15 cellular contexts compared by ENCODE assay signal in the genomic region with DNA sequence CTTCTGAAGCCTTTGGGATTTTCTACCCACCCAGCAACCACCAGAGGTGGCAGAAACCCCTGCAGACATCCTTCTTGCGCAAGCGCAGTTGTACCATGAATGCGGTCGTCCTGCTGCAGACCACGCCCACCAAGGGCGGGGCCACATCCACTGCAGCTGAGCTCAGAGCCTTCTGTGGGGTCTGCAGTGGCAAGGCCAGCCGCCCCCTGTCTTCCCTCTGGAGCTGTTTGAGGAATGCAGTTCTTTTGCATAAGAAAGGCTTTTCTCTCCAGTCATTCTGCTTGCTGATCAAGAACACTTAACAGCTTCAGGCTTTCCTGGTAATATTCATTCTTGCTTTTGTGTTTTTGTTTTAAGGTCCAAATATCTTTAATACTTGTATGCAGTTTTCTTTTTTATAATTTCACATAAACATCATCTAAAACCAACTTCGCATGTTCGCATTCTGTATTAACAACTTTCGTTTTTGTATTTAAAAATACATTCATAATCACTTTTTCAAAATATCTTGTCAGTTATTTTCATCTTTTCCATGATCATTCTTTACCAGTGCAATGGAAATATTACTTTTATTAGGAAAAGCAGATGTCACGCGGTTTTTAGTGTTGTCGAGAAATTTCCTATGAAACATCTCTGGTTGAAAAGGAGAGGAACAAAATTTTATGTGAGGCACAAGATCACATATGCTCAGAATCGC.
DNase-seq lines count a peak whose midpoint lies in the region; ATAC-seq and TF ChIP-seq lines count a peak whose summit lies in the region.
"Had no signal": no experiment of that assay in that cellular context is flagged by ENCODE, and none has a peak within 500 bp of the region (broad histone marks: within the 10 kb centered on the region; RNA-seq: fewer than 3 reads in every experiment).

No MANE protein-coding gene starts in this region.

- peak; percentile 79 for DNase-seq in retina
- no peak for DNase-seq in natural killer cell
- DNase-seq in UCSD-AML1 (lab: John Stamatoyannopoulos, UW; ENCODE audit: unreplicated experiment) = no peak
- no peak for DNase-seq in stimulated activated CD4-positive, alpha-beta T cell treated with anti-CD3 and anti-CD28 coated beads, Interleukin-2, amount 100 ng/mL, for 24 hours
- no peak for DNase-seq in activated T-cell treated with anti-CD3 and anti-CD28 coated beads, Interleukin-2, amount 50 U/mL, for 72 hours
- DNase-seq: activated CD4-positive, alpha-beta memory T cell treated with anti-CD3 and anti-CD28 coated beads, Interleukin-2, amount 10 ng/mL, durations not matched to agents 7 days and 5 days; CD8-positive, alpha-beta T cell; GOT3; naive B cell; NCI-H2029 treated with DMSO at 0.1 percent for 48 hours; stimulated activated naive CD4-positive, alpha-beta T cell treated with Interleukin-2 at 50 U/mL for 16 hours had no signal

- peak overlapping the region; percentile 65 for H3K4me3 ChIP-seq in HUES6 (ENCODE audit: low read depth, low read length)
- peak overlapping the region; percentile 49 for H3K4me3 ChIP-seq in ectodermal cell (ENCODE audit: insufficient read depth, low read depth, low read length)
- peak overlapping the region; percentile 62 for H3K4me3 ChIP-seq in iPS-20b (ENCODE audit: low read length)

- H3K9me3 ChIP-seq in HUES6 (ENCODE audit: control insufficient read depth, insufficient read depth, low read depth, low read length) = peaks cover 16% of the 10 kb centered on the region; the same call in 1 of the 2 replicates
- H3K9me3 ChIP-seq in ectodermal cell (ENCODE audit: control insufficient read depth, low read length) = no peaks in the 10 kb centered on the region
- H3K9me3 ChIP-seq in iPS-20b (ENCODE audit: insufficient read depth, low read depth, low read length) = peaks cover 12% of the 10 kb centered on the region; the same call in 1 of the 2 replicates

- ATAC-seq in natural killer cell = no peak
- no peak for ATAC-seq in activated T-cell treated with anti-CD3 and anti-CD28 coated beads, Interleukin-2, amount 50 U/mL, for 72 hours (replicated peaks in 1 of 2)
- ATAC-seq: CD8-positive, alpha-beta T cell had no signal

- no peaks in the 10 kb centered on the region for H3K27me3 ChIP-seq in HUES6 (ENCODE audit: control insufficient read depth, insufficient read depth, low read length)
- H3K27me3 ChIP-seq in ectodermal cell (ENCODE audit: control insufficient read depth, insufficient read depth, low read length, poor library complexity, severe bottlenecking) = no peaks in the 10 kb centered on the region
- no peaks in the 10 kb centered on the region for H3K27me3 ChIP-seq in iPS-20b (ENCODE audit: insufficient read depth, low read length)

- H3K27me3 Mint-ChIP-seq in natural killer cell (ENCODE audit: low read depth in 2 of 2) = no peaks in the 10 kb centered on the region
- no peaks in the 10 kb centered on the region for H3K27me3 Mint-ChIP-seq in activated T-cell treated with anti-CD3 and anti-CD28 coated beads, Interleukin-2, amount 50 U/mL, for 72 hours (ENCODE audit: low read depth)
- H3K27me3 Mint-ChIP-seq: activated CD4-positive, alpha-beta memory T cell treated with anti-CD3 and anti-CD28 coated beads, Interleukin-2, amount 10 ng/mL, durations not matched to agents 7 days and 5 days had no signal

- no peak overlapping the region for H3K27ac Mint-ChIP-seq in natural killer cell
- no peak overlapping the region for H3K27ac Mint-ChIP-seq in activated T-cell treated with anti-CD3 and anti-CD28 coated beads, Interleukin-2, amount 50 U/mL, for 72 hours
- H3K27ac Mint-ChIP-seq: activated CD4-positive, alpha-beta memory T cell treated with anti-CD3 and anti-CD28 coated beads, Interleukin-2, amount 10 ng/mL, durations not matched to agents 7 days and 5 days; activated naive CD4-positive, alpha-beta T cell treated with anti-CD3 and anti-CD28 coated beads, Interleukin-2, amount 50 U/mL, for 24 hours; CD8-positive, alpha-beta T cell had no signal

- peak overlapping the region; percentile 98 for H3K27ac ChIP-seq in HUES6 (ENCODE audit: low read depth, low read length)
- peak overlapping the region; percentile 56 for H3K27ac ChIP-seq in ectodermal cell (ENCODE audit: insufficient read depth, low read depth, low read length, poor library complexity, severe bottlenecking)
- H3K27ac ChIP-seq in iPS-20b (ENCODE audit: low read length) = peak overlapping the region; percentile 54

- peaks cover 9 to 12% of the 10 kb centered on the region in 2 donors for H3K9me3 Mint-ChIP-seq in natural killer cell
- H3K9me3 Mint-ChIP-seq in activated T-cell treated with anti-CD3 and anti-CD28 coated beads, Interleukin-2, amount 50 U/mL, for 72 hours = no peaks in the 10 kb centered on the region

- intact Hi-C loops in natural killer cell (cut with micrococcal nuclease) = no loop called here

- H3K4me1 Mint-ChIP-seq in natural killer cell = no peaks in the 10 kb centered on the region
- no peaks in the 10 kb centered on the region for H3K4me1 Mint-ChIP-seq in activated T-cell treated with anti-CD3 and anti-CD28 coated beads, Interleukin-2, amount 50 U/mL, for 72 hours (ENCODE audit: low read depth)
- H3K4me1 Mint-ChIP-seq: activated CD4-positive, alpha-beta memory T cell treated with anti-CD3 and anti-CD28 coated beads, Interleukin-2, amount 10 ng/mL, durations not matched to agents 7 days and 5 days; activated naive CD4-positive, alpha-beta T cell treated with anti-CD3 and anti-CD28 coated beads, Interleukin-2, amount 50 U/mL, for 24 hours; naive B cell had no signal

- H3K4me3 Mint-ChIP-seq in natural killer cell = no peak overlapping the region
- no peak overlapping the region for H3K4me3 Mint-ChIP-seq in activated T-cell treated with anti-CD3 and anti-CD28 coated beads, Interleukin-2, amount 50 U/mL, for 72 hours
- H3K4me3 Mint-ChIP-seq: activated CD4-positive, alpha-beta memory T cell treated with anti-CD3 and anti-CD28 coated beads, Interleukin-2, amount 10 ng/mL, durations not matched to agents 7 days and 5 days; activated naive CD4-positive, alpha-beta T cell treated with anti-CD3 and anti-CD28 coated beads, Interleukin-2, amount 50 U/mL, for 24 hours; CD8-positive, alpha-beta T cell; naive B cell had no signal

- TF ChIP-seq CTCF in natural killer cell (IDR thresholded peaks at IDR 0.05) = no peak

- H3K36me3 Mint-ChIP-seq in natural killer cell = no peaks in the 10 kb centered on the region
- H3K36me3 Mint-ChIP-seq in activated T-cell treated with anti-CD3 and anti-CD28 coated beads, Interleukin-2, amount 50 U/mL, for 72 hours (ENCODE audit: insufficient read depth in 2 of 2) = peaks cover 0 to 5% of the 10 kb centered on the region in 2 donors
- H3K36me3 Mint-ChIP-seq: CD8-positive, alpha-beta T cell; naive B cell had no signal

- peak overlapping the region; percentile 94 for H3K9ac ChIP-seq in HUES6 (ENCODE audit: low read length)
- peak overlapping the region; percentile 76 for H3K9ac ChIP-seq in iPS-20b (ENCODE audit: low read depth, low read length)

- H3K36me3 ChIP-seq in HUES6 (ENCODE audit: control insufficient read depth, insufficient read depth, low read length) (no peaks in the 10 kb centered on the region), ectodermal cell (ENCODE audit: control insufficient read depth, insufficient read depth, low read length) (no peaks in the 10 kb centered on the region), iPS-20b (ENCODE audit: insufficient read depth, low read depth, low read length) (no peaks in the 10 kb centered on the region)

- 37 to 44% methylated on average over 14 of the region's 14 CpGs for WGBS in ectodermal cell, 2 experiments

- H3K4me1 ChIP-seq in HUES6 (ENCODE audit: control insufficient read depth, insufficient read depth, low read length) (peaks cover 23% of the 10 kb centered on the region), ectodermal cell (ENCODE audit: control insufficient read depth, insufficient read depth, low read length) (no peaks in the 10 kb centered on the region), iPS-20b (ENCODE audit: insufficient read depth, low read length) (peaks cover 15% of the 10 kb centered on the region; the same call in 1 of the 2 replicates)
